Comparison of ENCODE assay signal across 15 cellular contexts in the genomic region with DNA sequence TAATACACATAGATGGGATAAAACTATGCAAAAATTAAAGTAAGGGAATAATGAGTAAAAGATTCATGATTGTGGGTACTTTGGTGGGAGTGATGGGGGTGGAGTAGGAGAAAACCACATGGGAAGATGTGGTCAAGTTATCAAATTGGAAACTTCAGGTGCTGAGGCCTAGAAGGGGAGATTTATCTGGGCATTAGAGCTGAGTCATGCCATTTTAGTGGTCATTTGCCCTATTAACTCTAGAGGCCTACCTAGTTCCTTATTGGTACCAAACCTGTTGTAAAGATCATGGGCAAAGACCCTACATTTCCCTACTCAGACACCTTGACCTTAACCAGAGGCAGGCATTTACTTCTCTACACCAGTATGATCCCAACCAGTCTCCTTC.
"Had no signal": no experiment of that assay in that cellular context is flagged by ENCODE, and none has a peak within 500 bp of the region (broad histone marks: within the 10 kb centered on the region; RNA-seq: fewer than 3 reads in every experiment).

No MANE protein-coding gene starts in this region.

- H3K27me3 ChIP-seq: esophagus squamous epithelium, gastroesophageal sphincter, right atrium auricular region, testis, transverse colon had no signal

- H3K4me1 ChIP-seq: esophagus squamous epithelium, gastroesophageal sphincter, right atrium auricular region, testis, transverse colon had no signal

- H3K27ac ChIP-seq: esophagus squamous epithelium, gastroesophageal sphincter, right atrium auricular region, testis, transverse colon had no signal

- DNase-seq: cerebellar nuclear complex; dermis blood vessel endothelial cell; esophagus squamous epithelium; foreskin fibroblast; hippocampal formation; naive thymus-derived CD4-positive, alpha-beta T cell; nephron progenitor cell; small intestine; stimulated activated CD4-positive, alpha-beta T cell treated with anti-CD3 and anti-CD28 coated beads, Interleukin-12 subunit alpha, Interleukin-12 subunit beta, amount 100 ng/mL, for 4 hours; stimulated activated naive CD4-positive, alpha-beta T cell treated with Interleukin-2 at 50 U/mL for 16 hours; testis; transverse colon had no signal

- H3K4me1 Mint-ChIP-seq: nephron progenitor cell had no signal

- H3K4me3 Mint-ChIP-seq: naive thymus-derived CD4-positive, alpha-beta T cell; nephron progenitor cell had no signal

- H3K27ac Mint-ChIP-seq: naive thymus-derived CD4-positive, alpha-beta T cell; nephron progenitor cell had no signal

- H3K9me3 ChIP-seq: esophagus squamous epithelium, gastroesophageal sphincter, right atrium auricular region, testis, transverse colon had no signal

- H3K4me3 ChIP-seq: esophagus squamous epithelium, gastroesophageal sphincter, right atrium auricular region, testis, transverse colon had no signal

- ATAC-seq: gastroesophageal sphincter; naive thymus-derived CD4-positive, alpha-beta T cell had no signal

- FAIRE-seq: colon, small intestine had no signal

- H3K36me3 ChIP-seq: esophagus squamous epithelium, gastroesophageal sphincter, right atrium auricular region, transverse colon had no signal

- H3K27me3 Mint-ChIP-seq: naive thymus-derived CD4-positive, alpha-beta T cell had no signal
